ENCODE assay signal across 28 cellular contexts in genomic region chr17:263773-264172, GRCh38.
DNase-seq lines count a peak whose midpoint lies in the region; TF ChIP-seq lines count a peak whose summit lies in the region.
"Had no signal": no experiment of that assay in that cellular context is flagged by ENCODE, and none has a peak within 500 bp of the region (broad histone marks: within the 10 kb centered on the region; RNA-seq: fewer than 3 reads in every experiment).

No MANE protein-coding gene starts in this region.

- no peak for TF ChIP-seq EP300 in ovary (IDR thresholded peaks at IDR 0.05)

- H3K36me3 ChIP-seq in ovary, result no peaks in the 10 kb centered on the region
- H3K36me3 ChIP-seq: prostate gland had no signal

- H3K4me3 ChIP-seq in ovary, result no peak overlapping the region
- H3K4me3 ChIP-seq: body of pancreas, prostate gland, upper lobe of left lung had no signal

- intact Hi-C loops in ovary (cut with DNase I), result no loop called here

- TF ChIP-seq CTCF in ovary (IDR thresholded peaks at IDR 0.05) (no peak), nephron progenitor cell (IDR thresholded peaks at IDR 0.05) (no peak), GM10266 (IDR thresholded peaks at IDR 0.05; ENCODE audit: control insufficient read depth, insufficient read depth, low read depth, missing control alignments) (no peak)

- no peaks in the 10 kb centered on the region for H3K27me3 Mint-ChIP-seq in activated CD4-positive, alpha-beta T cell treated with anti-CD3 and anti-CD28 coated beads, Interleukin-2, amount 10 ng/mL, durations not matched to agents 7 days and 5 days
- peaks cover 31% of the 10 kb centered on the region for H3K27me3 Mint-ChIP-seq in nephron progenitor cell (ENCODE audit: low read depth, poor library complexity)

- no peak overlapping the region for H3K4me3 Mint-ChIP-seq in activated CD4-positive, alpha-beta T cell treated with anti-CD3 and anti-CD28 coated beads, Interleukin-2, amount 10 ng/mL, durations not matched to agents 7 days and 5 days
- no peak overlapping the region for H3K4me3 Mint-ChIP-seq in nephron progenitor cell
- H3K4me3 Mint-ChIP-seq: activated CD8-positive, alpha-beta T cell treated with anti-CD3 and anti-CD28 coated beads, Interleukin-2, amount 10 ng/mL, durations not matched to agents 7 days and 5 days; stimulated activated memory B cell treated with anti-CD40 and anti-IgM and Interleukin-4, amounts not matched to agents 10 μg/mL and 1 μg/mL and 100 μg/mL, for 72 hours; T-helper 17 cell had no signal

- no peaks in the 10 kb centered on the region for H3K27me3 ChIP-seq in ovary
- H3K27me3 ChIP-seq: body of pancreas, upper lobe of left lung had no signal

- no peak for TF ChIP-seq POLR2A in ovary (IDR thresholded peaks at IDR 0.05)

- no peak overlapping the region for H3K27ac ChIP-seq in ovary
- H3K27ac ChIP-seq: body of pancreas, C4-2B, prostate gland, upper lobe of left lung had no signal

- POLR2A ChIA-PET in activated CD4-positive, alpha-beta T cell treated with anti-CD3 and anti-CD28 coated beads, Interleukin-2, amount 10 ng/mL, durations not matched to agents 7 days and 5 days (lab: Charles Lee), result no interaction called here

- H3K27ac Mint-ChIP-seq in activated CD4-positive, alpha-beta T cell treated with anti-CD3 and anti-CD28 coated beads, Interleukin-2, amount 10 ng/mL, durations not matched to agents 7 days and 5 days, result no peak overlapping the region
- no peak overlapping the region for H3K27ac Mint-ChIP-seq in nephron progenitor cell
- H3K27ac Mint-ChIP-seq: activated CD8-positive, alpha-beta T cell treated with anti-CD3 and anti-CD28 coated beads, Interleukin-2, amount 10 ng/mL, durations not matched to agents 7 days and 5 days; stimulated activated memory B cell treated with anti-CD40 and anti-IgM and Interleukin-4, amounts not matched to agents 10 μg/mL and 1 μg/mL and 100 μg/mL, for 72 hours; T-helper 17 cell had no signal

- peak; percentile 2 for DNase-seq in activated CD4-positive, alpha-beta T cell treated with anti-CD3 and anti-CD28 coated beads, Interleukin-2, amount 10 ng/mL, durations not matched to agents 7 days and 5 days
- DNase-seq in activated CD4-positive, alpha-beta T cell treated with anti-CD3 and anti-CD28 coated beads for 48 hours, result no peak
- peak; percentile 1 for DNase-seq in stimulated activated CD4-positive, alpha-beta T cell treated with anti-CD3 and anti-CD28 coated beads, Interleukin-4, amount 100 ng/mL, for 24 hours
- DNase-seq in stimulated activated CD4-positive, alpha-beta T cell treated with anti-CD3 and anti-CD28 coated beads, Interleukin-4, amount 100 ng/mL, for 4 hours, result no peak
- DNase-seq in ovary (peak; percentile 5 to 25 (median 12)), nephron progenitor cell (no peak), AG08396 (ENCODE audit: low spot score) (no peak), GM10266 (ENCODE audit: extremely low spot score) (no peak)
- DNase-seq: 8988T; activated CD8-positive, alpha-beta T cell treated with anti-CD3 and anti-CD28 coated beads, Interleukin-2, amount 10 ng/mL, durations not matched to agents 7 days and 5 days; activated naive CD4-positive, alpha-beta T cell treated with Interleukin-2 at 50 U/mL for 16 hours; activated T-cell treated with anti-CD3 and anti-CD28 coated beads, Interleukin-2, amount 50 U/mL, for 1 hour; cerebellar nuclear complex; COR-L47; MV-4-11; NCI-H1436; NCI-H2081; NCI-H2227 treated with DMSO at 0.1 percent for 48 hours; NCI-H526; PC-3; Right ventricle myocardium superior; stimulated activated CD4-positive, alpha-beta T cell treated with anti-CD3 and anti-CD28 coated beads, Interleukin-15, amount 100 ng/mL, for 24 hours; T-helper 17 cell had no signal

- CTCF ChIA-PET in activated CD4-positive, alpha-beta T cell treated with anti-CD3 and anti-CD28 coated beads, Interleukin-2, amount 10 ng/mL, durations not matched to agents 7 days and 5 days (lab: Charles Lee), result no interaction called here

- WGBS in ovary, 3 donors, result 90 to 98% (median 91%) methylated on average over 24 of the region's 24 CpGs

- no peaks in the 10 kb centered on the region for H3K9me3 ChIP-seq in ovary
- H3K9me3 ChIP-seq: body of pancreas, prostate gland, upper lobe of left lung had no signal

- H3K36me3 Mint-ChIP-seq in activated CD4-positive, alpha-beta T cell treated with anti-CD3 and anti-CD28 coated beads, Interleukin-2, amount 10 ng/mL, durations not matched to agents 7 days and 5 days (ENCODE audit: low read depth), result no peaks in the 10 kb centered on the region
- peaks cover 51% of the 10 kb centered on the region for H3K36me3 Mint-ChIP-seq in nephron progenitor cell (ENCODE audit: low read depth)

- no peaks in the 10 kb centered on the region for H3K9me3 Mint-ChIP-seq in activated CD4-positive, alpha-beta T cell treated with anti-CD3 and anti-CD28 coated beads, Interleukin-2, amount 10 ng/mL, durations not matched to agents 7 days and 5 days
- H3K9me3 Mint-ChIP-seq in nephron progenitor cell, result peaks cover 38% of the 10 kb centered on the region
- H3K9me3 Mint-ChIP-seq: stimulated activated memory B cell treated with anti-CD40 and anti-IgM and Interleukin-4, amounts not matched to agents 10 μg/mL and 1 μg/mL and 100 μg/mL, for 72 hours had no signal

- no peaks in the 10 kb centered on the region for H3K4me1 ChIP-seq in ovary (ENCODE audit: insufficient read depth)
- H3K4me1 ChIP-seq: prostate gland had no signal

- H3K4me1 Mint-ChIP-seq in activated CD4-positive, alpha-beta T cell treated with anti-CD3 and anti-CD28 coated beads, Interleukin-2, amount 10 ng/mL, durations not matched to agents 7 days and 5 days, result no peaks in the 10 kb centered on the region
- peaks cover 38% of the 10 kb centered on the region for H3K4me1 Mint-ChIP-seq in nephron progenitor cell
- H3K4me1 Mint-ChIP-seq: stimulated activated memory B cell treated with anti-CD40 and anti-IgM and Interleukin-4, amounts not matched to agents 10 μg/mL and 1 μg/mL and 100 μg/mL, for 72 hours had no signal

Comparison
In these comparisons a context has a peak if more than half of its experiments do, and no peak if none do; other contexts are left out.
1. DNase-seq: peak in activated CD4-positive, alpha-beta T cell treated with anti-CD3 and anti-CD28 coated beads, Interleukin-2, amount 10 ng/mL, durations not matched to agents 7 days and 5 days (single experiment), stimulated activated CD4-positive, alpha-beta T cell treated with anti-CD3 and anti-CD28 coated beads, Interleukin-4, amount 100 ng/mL, for 24 hours (single experiment) and ovary (5 of 5); none in activated CD4-positive, alpha-beta T cell treated with anti-CD3 and anti-CD28 coated beads for 48 hours (single experiment), stimulated activated CD4-positive, alpha-beta T cell treated with anti-CD3 and anti-CD28 coated beads, Interleukin-4, amount 100 ng/mL, for 4 hours (0 of 2), nephron progenitor cell (single experiment), AG08396 (single experiment) and GM10266 (single experiment).